Comparison of ENCODE assay signal across 33 cellular contexts in the genomic region with DNA sequence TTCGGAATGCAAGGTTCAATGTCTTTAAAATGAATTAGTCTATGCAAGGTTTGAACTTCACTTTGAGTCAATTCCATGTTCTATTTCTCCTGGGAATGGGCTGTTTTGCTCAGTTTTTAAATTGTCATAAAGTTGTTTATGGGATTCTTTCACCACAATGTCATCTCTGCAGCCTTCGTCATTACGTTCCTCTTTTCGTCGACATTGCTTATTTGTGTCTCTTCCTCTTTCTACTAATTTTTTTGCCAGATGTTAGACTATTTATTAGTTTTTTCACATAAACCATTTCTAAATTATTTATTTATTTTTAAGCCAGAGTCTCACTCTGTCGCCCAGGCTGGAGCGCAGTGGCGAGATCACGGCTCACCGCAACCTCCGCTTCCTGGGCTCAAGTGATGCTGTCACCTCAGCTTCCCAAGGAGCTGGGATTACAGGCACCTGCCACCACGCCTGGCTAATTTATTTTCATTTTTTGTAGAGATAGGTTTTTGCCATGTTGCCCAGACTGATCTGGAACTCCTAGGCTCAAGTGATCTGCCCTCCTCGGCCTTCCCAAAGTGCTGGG. TPM values are rescaled to one million over a fixed set of nuclear protein-coding genes. Genes with fewer than 3 reads are reported as not detected.
DNase-seq lines count a peak whose midpoint lies in the region; ATAC-seq and TF ChIP-seq lines count a peak whose summit lies in the region.
"Had no signal": no experiment of that assay in that cellular context is flagged by ENCODE, and none has a peak within 500 bp of the region (broad histone marks: within the 10 kb centered on the region; RNA-seq: fewer than 3 reads in every experiment).

No MANE protein-coding gene starts in this region.

- intact Hi-C loops in heart left ventricle (cut with DNase I) (loop anchor here in 3 of 10 donors (1.0 to 10.0 kb wide), 4 partner anchors 18 to 218 kb away; partner anchors contain the start of gene KRTAP5-6 (in 1 of the 3)), left cardiac atrium (cut with DNase I) (no loop called here)
- intact Hi-C loops in naive thymus-derived CD4-positive, alpha-beta T cell (cut with micrococcal nuclease), result no loop called here

- peaks cover 1 to 48% (median 26%) of the 10 kb centered on the region in 12 donors for H3K4me1 ChIP-seq in heart left ventricle
- H3K4me1 ChIP-seq in naive thymus-derived CD4-positive, alpha-beta T cell (ENCODE audit: control insufficient read depth in 2 of 2, insufficient read depth in 2 of 2, low read length in 2 of 2), result no peaks in the 10 kb centered on the region
- H3K4me1 ChIP-seq: A549, upper lobe of right lung had no signal

- H3K9me3 Mint-ChIP-seq in memory B cell, result no peaks in the 10 kb centered on the region
- peaks cover 0 to 3% (median 0%) of the 10 kb centered on the region in 11 donors for H3K9me3 Mint-ChIP-seq in naive thymus-derived CD4-positive, alpha-beta T cell
- H3K9me3 Mint-ChIP-seq: CD8-positive, alpha-beta T cell; naive B cell had no signal

- in situ Hi-C loops in GM13976 (cut with MboI; ENCODE audit: low sequenced_read_pairs, unreplicated experiment), result no loop called here

- TF ChIP-seq CTCF in heart left ventricle (IDR thresholded peaks at IDR 0.05), result no peak
- TF ChIP-seq CTCF in GM13976 (IDR thresholded peaks at IDR 0.05; ENCODE audit: borderline replicate concordance, control extremely low read depth, extremely low read depth, insufficient read depth, missing control alignments), result no peak

- no peak overlapping the region for H3K4me3 Mint-ChIP-seq in memory B cell
- H3K4me3 Mint-ChIP-seq in naive thymus-derived CD4-positive, alpha-beta T cell, result no peak overlapping the region
- H3K4me3 Mint-ChIP-seq: activated CD4-positive, alpha-beta T cell treated with anti-CD3 and anti-CD28 coated beads, Interleukin-2, amount 10 ng/mL, durations not matched to agents 24 days and 14 days; CD8-positive, alpha-beta T cell; naive B cell had no signal

- no peak overlapping the region for H3K27ac Mint-ChIP-seq in memory B cell
- H3K27ac Mint-ChIP-seq in naive thymus-derived CD4-positive, alpha-beta T cell, result no peak overlapping the region
- H3K27ac Mint-ChIP-seq: activated CD4-positive, alpha-beta T cell treated with anti-CD3 and anti-CD28 coated beads, Interleukin-2, amount 10 ng/mL, durations not matched to agents 24 days and 14 days; activated naive CD4-positive, alpha-beta T cell treated with anti-CD3 and anti-CD28 coated beads, Interleukin-2, amount 50 U/mL, for 72 hours; CD8-positive, alpha-beta T cell had no signal

- H3K4me3 ChIP-seq in heart left ventricle, result no peak overlapping the region
- H3K4me3 ChIP-seq in naive thymus-derived CD4-positive, alpha-beta T cell (ENCODE audit: low read length), result no peak overlapping the region
- H3K4me3 ChIP-seq: A549, GM23248, PC-9, right atrium auricular region, smooth muscle cell, upper lobe of right lung had no signal

- ATAC-seq in heart left ventricle (no peak), left cardiac atrium (no peak), memory B cell (ENCODE audit: low read depth) (peak; percentile 42)
- ATAC-seq in naive thymus-derived CD4-positive, alpha-beta T cell, result no peak
- ATAC-seq: A549; activated naive CD4-positive, alpha-beta T cell treated with anti-CD3 and anti-CD28 coated beads, Interleukin-2, amount 50 U/mL, for 72 hours; CD8-positive, alpha-beta T cell; stimulated activated naive CD8-positive, alpha-beta T cell treated with anti-CD3 and anti-CD28 coated beads, Interleukin-15, Interleukin-2, amounts not matched to agents 100 U/mL and 50 U/mL, for 24 hours; upper lobe of right lung had no signal

- H3K27me3 Mint-ChIP-seq in memory B cell, result peaks cover 21% of the 10 kb centered on the region
- peaks cover 5 to 19% (median 14%) of the 10 kb centered on the region in 5 donors for H3K27me3 Mint-ChIP-seq in naive thymus-derived CD4-positive, alpha-beta T cell

- DNase-seq in heart left ventricle, result peak in 3 of 5 donors; percentile 13 to 48 (median 29)
- no peak for DNase-seq in left cardiac atrium
- DNase-seq in NOMO-1 treated with dmso at 0.1 percent for 144 hours (lab: John Stamatoyannopoulos, UW; ENCODE audit: unreplicated experiment), result peak; percentile 30
- DNase-seq in memory B cell (ENCODE audit: low spot score in 2 of 2), result no peak
- DNase-seq in GM13976 (ENCODE audit: low spot score), result no peak
- DNase-seq in GM19238 (ENCODE audit: insufficient read length, low spot score), result no peak
- no peak for DNase-seq in inferior parietal cortex (ENCODE audit: extremely low spot score)
- DNase-seq in naive thymus-derived CD4-positive, alpha-beta T cell, result no peak
- DNase-seq: activated CD4-positive, alpha-beta T cell treated with anti-CD3 and anti-CD28 coated beads, Interleukin-2, amount 10 ng/mL, durations not matched to agents 24 days and 14 days; activated effector memory CD4-positive, alpha-beta T cell treated with Interleukin-2 at 50 U/mL for 16 hours; activated T-cell treated with anti-CD3 and anti-CD28 coated beads, Interleukin-2, amount 50 U/mL, for 1 hour; amygdala; CD8-positive, alpha-beta T cell; GM23248; midbrain; naive B cell; NCI-H1092 treated with DMSO at 0.1 percent for 48 hours; NCI-H187; NCI-H510A; occipital lobe; PC-9; stimulated activated naive CD8-positive, alpha-beta T cell treated with anti-CD3 and anti-CD28 coated beads, Interleukin-15, Interleukin-2, amounts not matched to agents 100 U/mL and 50 U/mL, for 24 hours; SW 1271; T-helper 9 cell; upper lobe of right lung had no signal

- H3K36me3 Mint-ChIP-seq in memory B cell, result no peaks in the 10 kb centered on the region
- peaks cover 0 to 7% (median 0%) of the 10 kb centered on the region in 5 donors for H3K36me3 Mint-ChIP-seq in naive thymus-derived CD4-positive, alpha-beta T cell
- H3K36me3 Mint-ChIP-seq: CD8-positive, alpha-beta T cell; naive B cell had no signal

- H3K27me3 ChIP-seq in heart left ventricle, result no peaks in the 10 kb centered on the region
- H3K27me3 ChIP-seq in naive thymus-derived CD4-positive, alpha-beta T cell (ENCODE audit: control insufficient read depth in 2 of 2, insufficient read depth in 2 of 2, low read length in 2 of 2), result no peaks in the 10 kb centered on the region
- H3K27me3 ChIP-seq: right atrium auricular region, upper lobe of right lung had no signal

- peak overlapping the region in 10 of 12 donors; percentile 21 to 88 (median 64) for H3K27ac ChIP-seq in heart left ventricle
- H3K27ac ChIP-seq in naive thymus-derived CD4-positive, alpha-beta T cell (ENCODE audit: low read depth, low read length), result no peak overlapping the region
- H3K27ac ChIP-seq: A549, GM23248, PC-9, upper lobe of right lung had no signal

- H3K4me1 Mint-ChIP-seq in memory B cell, result peaks cover 20% of the 10 kb centered on the region
- peaks cover 5 to 25% (median 13%) of the 10 kb centered on the region in 7 donors for H3K4me1 Mint-ChIP-seq in naive thymus-derived CD4-positive, alpha-beta T cell

- no peak for TF ChIP-seq POLR2A in heart left ventricle (IDR thresholded peaks at IDR 0.05)

- no peaks in the 10 kb centered on the region for H3K9me3 ChIP-seq in heart left ventricle
- no peaks in the 10 kb centered on the region for H3K9me3 ChIP-seq in naive thymus-derived CD4-positive, alpha-beta T cell (ENCODE audit: control insufficient read depth in 2 of 3, low read length in 3 of 3)
- H3K9me3 ChIP-seq: A549, right atrium auricular region, upper lobe of right lung had no signal

- CTCF ChIA-PET in naive thymus-derived CD4-positive, alpha-beta T cell (lab: Charles Lee), result interaction anchor here (0.7 kb wide), 2 partner anchors 107 to 241 kb away, joined by 3 read pairs; no protein-coding TSS in a partner anchor

- 64 to 73% (median 69%) methylated on average over 13 of the region's 13 CpGs for WGBS in heart left ventricle, 4 donors

- no peaks in the 10 kb centered on the region for H3K36me3 ChIP-seq in heart left ventricle
- H3K36me3 ChIP-seq in naive thymus-derived CD4-positive, alpha-beta T cell (ENCODE audit: control insufficient read depth in 2 of 3, insufficient read depth in 3 of 3, low read length in 3 of 3), result no peaks in the 10 kb centered on the region
- H3K36me3 ChIP-seq: right atrium auricular region, upper lobe of right lung had no signal

- POLR2A ChIA-PET in naive thymus-derived CD4-positive, alpha-beta T cell (lab: Charles Lee), result no interaction called here

RNA-seq across cellular contexts. Expression of gene TNNT3, which starts 7.1 kb away (rescaled TPM):
- total RNA-seq in heart left ventricle, result 10 to 100 TPM; 17.1 to 84.5 (median 49.0) TPM
- polyA plus RNA-seq in heart left ventricle, result 10 to 100 TPM; 40.8 to 45.5 TPM
- 10 to 100 TPM; 11.7 to 28.5 TPM for total RNA-seq in left cardiac atrium
- 10 to 100 TPM in 4 of 5 experiments, 1 to 10 TPM in 1; 9.8 to 37.1 (median 19.7) TPM for total RNA-seq in naive thymus-derived CD4-positive, alpha-beta T cell
- under 1 TPM in 1 of 2 donors, not detected in 1; 0.31 TPM for polyA plus RNA-seq in naive thymus-derived CD4-positive, alpha-beta T cell
- total RNA-seq: Daoy, endothelial cell of umbilical vein, GM23248, PC-9, temporal lobe had no signal
- polyA plus RNA-seq: A549, endothelial cell of umbilical vein, GM23248 had no signal

RNA-seq across cellular contexts. Expression of gene PRR33, which starts 20.7 kb away (rescaled TPM):
- total RNA-seq in heart left ventricle (1 to 10 TPM in 8 of 9 donors, under 1 TPM in 1; 0.81 to 5.1 (median 2.4) TPM), left cardiac atrium (under 1 TPM; 0.10 to 0.50 TPM)
- polyA plus RNA-seq in heart left ventricle, result 1 to 10 TPM in 1 of 2 donors, under 1 TPM in 1; 0.08 to 4.6 TPM
- under 1 TPM in 2 of 5 experiments, not detected in 3; 0.07 to 0.10 TPM for total RNA-seq in naive thymus-derived CD4-positive, alpha-beta T cell
- polyA plus RNA-seq in naive thymus-derived CD4-positive, alpha-beta T cell, result under 1 TPM in 1 of 2 donors, not detected in 1; 0.17 TPM
- total RNA-seq: activated CD4-positive, alpha-beta T cell treated with anti-CD3 and anti-CD28 coated beads, Interleukin-2, amount 10 ng/mL, durations not matched to agents 24 days and 14 days; CD8-positive, alpha-beta T cell; Daoy; endothelial cell of umbilical vein; GM23248; liver; occipital lobe; PC-9; smooth muscle cell; temporal lobe; upper lobe of right lung had no signal
- polyA plus RNA-seq: A549, endothelial cell of umbilical vein, GM23248, liver, smooth muscle cell had no signal

RNA-seq across cellular contexts. Expression of gene MRPL23, which starts 34.7 kb away (rescaled TPM):
- total RNA-seq in heart left ventricle (100 to 1,000 TPM in 2 of 9 donors, 10 to 100 TPM in 7; 44.0 to 183 (median 76.1) TPM), left cardiac atrium (10 to 100 TPM; 42.8 to 77.1 TPM)
- polyA plus RNA-seq in heart left ventricle, result 100 to 1,000 TPM; 141 to 183 TPM
- total RNA-seq in naive thymus-derived CD4-positive, alpha-beta T cell, result 10 to 100 TPM; 43.8 to 54.8 (median 50.4) TPM
- polyA plus RNA-seq in naive thymus-derived CD4-positive, alpha-beta T cell, result 10 to 100 TPM; 11.3 to 17.0 TPM

RNA-seq across cellular contexts. Expression of gene LSP1, which starts 59.5 kb away (rescaled TPM):
- total RNA-seq in heart left ventricle (10 to 100 TPM; 11.4 to 86.8 (median 16.4) TPM), left cardiac atrium (10 to 100 TPM; 24.9 to 31.2 TPM)
- 10 to 100 TPM; 10.0 to 20.6 TPM for polyA plus RNA-seq in heart left ventricle
- total RNA-seq in naive thymus-derived CD4-positive, alpha-beta T cell, result 100 to 1,000 TPM; 248 to 578 (median 289) TPM
- polyA plus RNA-seq in naive thymus-derived CD4-positive, alpha-beta T cell, result 100 to 1,000 TPM; 295 to 394 TPM
- total RNA-seq: endothelial cell of umbilical vein, GM23248 had no signal
- polyA plus RNA-seq: endothelial cell of umbilical vein had no signal

Comparison
In these comparisons a context has a peak if more than half of its experiments do, and no peak if none do; other contexts are left out.
1. DNase-seq: peak in heart left ventricle (3 of 5) and NOMO-1 treated with dmso at 0.1 percent for 144 hours (single experiment); none in left cardiac atrium (single experiment), memory B cell (0 of 2), GM13976 (single experiment), GM19238 (single experiment), inferior parietal cortex (single experiment) and naive thymus-derived CD4-positive, alpha-beta T cell (0 of 9).